9 cellular contexts compared by ENCODE assay signal in genomic region chr3:187748050-187748481, GRCh38. TPM values are rescaled to one million over a fixed set of nuclear protein-coding genes. Genes with fewer than 3 reads are reported as not detected.
A peak's percentile ranks its signal among the peaks of the same experiment; 100 is the strongest.
DNase-seq lines count a peak whose midpoint lies in the region; ATAC-seq, FAIRE-seq and TF ChIP-seq lines count a peak whose summit lies in the region.
"Had no signal": no experiment of that assay in that cellular context is flagged by ENCODE, and none has a peak within 500 bp of the region (broad histone marks: within the 10 kb centered on the region; RNA-seq: fewer than 3 reads in every experiment).

No MANE protein-coding gene starts in this region.

- H3K79me2 ChIP-seq in DND-41 (ENCODE audit: insufficient read depth, low read length): peaks cover 43% of the 10 kb centered on the region
- H3K79me2 ChIP-seq in HepG2 (ENCODE audit: insufficient read depth, low read length): peaks cover 36% of the 10 kb centered on the region

- FAIRE-seq in HepG2 (lab: Jason Lieb, UNC): no peak

- WGBS in HepG2 (ENCODE audit: low lambda C conversion rate): 8% methylated on average over 2 of the region's 2 CpGs

- no peak for TF ChIP-seq POLR2A in HepG2 (IDR thresholded peaks at IDR 0.05; ENCODE audit: insufficient read depth in 1 of 2, low read depth in 2 of 2, low read length in 2 of 2)

- H3K4me3 ChIP-seq in DND-41 (ENCODE audit: low read depth in 1 of 2, low read length in 2 of 2) (no peak overlapping the region), HepG2 (replicated peaks in 1 of 3; ENCODE audit: insufficient read depth in 1 of 3, low read depth in 2 of 3, low read length in 3 of 3) (no peak overlapping the region)

- DNase-seq in DND-41: peak; percentile 96
- DNase-seq in NCI-H226: peak; percentile 62
- DNase-seq in activated CD4-positive, alpha-beta T cell treated with anti-CD3 and anti-CD28 coated beads for 1 hour: peak; percentile 82
- peak; percentile 81 for DNase-seq in cerebellum (ENCODE audit: low spot score)
- DNase-seq in HepG2 (ENCODE audit: low spot score): peak; percentile 82
- DNase-seq in stimulated activated CD4-positive, alpha-beta T cell treated with anti-CD3 and anti-CD28 coated beads, Interleukin-4, amount 100 ng/mL, for 48 hours (ENCODE audit: low read depth in 2 of 2): peak; percentile 89 to 93
- DNase-seq in NCI-H146 treated with DMSO at 0.1 percent for 48 hours (lab: John Stamatoyannopoulos, UW; ENCODE audit: unreplicated experiment): no peak

- TF ChIP-seq RAD21 in HepG2 (CRISPR knock-in tag; IDR thresholded peaks at IDR 0.05): peak; percentile 90

- H3K27ac ChIP-seq in DND-41 (ENCODE audit: low read length): peak overlapping the region; percentile 99
- H3K27ac ChIP-seq in HepG2 (ENCODE audit: extremely low read length, insufficient read depth, low read length): no peak overlapping the region

- in situ Hi-C loops in HepG2 (cut with HindIII; ENCODE audit: extremely low pct_ligation_motif_present, low pct_unique_long_range_greater_than_20kb): loop anchor here (10.0 to 25.0 kb wide), 6 partner anchors 257 to 1397 kb away; no protein-coding TSS in a partner anchor

- H2AFZ ChIP-seq in DND-41 (ENCODE audit: low read depth, low read length) (no peak overlapping the region), HepG2 (ENCODE audit: low read length) (no peak overlapping the region)

- intact Hi-C loops in HepG2 (cut with micrococcal nuclease; ENCODE audit: unreplicated experiment): loop anchor here (5.0 to 10.0 kb wide), 3 partner anchors 234 to 1297 kb away; no protein-coding TSS in a partner anchor

- H3K9ac ChIP-seq in DND-41 (ENCODE audit: low read depth, low read length) (peak overlapping the region; percentile 99), HepG2 (ENCODE audit: insufficient read depth, low read depth, low read length) (no peak overlapping the region)

- CTCF ChIA-PET in HepG2 (lab: Yijun Ruan, JAX; ENCODE audit: low intra/inter-chr PET ratio, low total read pairs): no interaction called here

- H3K4me1 ChIP-seq in DND-41 (ENCODE audit: insufficient read depth, low read length): peaks cover 53% of the 10 kb centered on the region
- H3K4me1 ChIP-seq in HepG2 (ENCODE audit: insufficient read depth, low read length): peaks cover 51% of the 10 kb centered on the region

- TF ChIP-seq CTCF in DND-41 (IDR thresholded peaks at IDR 0.05; ENCODE audit: borderline replicate concordance, extremely low read depth, low read length, poor library complexity, severe bottlenecking) (peak; percentile 99), HepG2 (CRISPR knock-in tag; IDR thresholded peaks at IDR 0.05) (peak; percentile 92)

- H4K20me1 ChIP-seq in DND-41 (ENCODE audit: insufficient read depth, low read length): no peaks in the 10 kb centered on the region
- H4K20me1 ChIP-seq in HepG2 (ENCODE audit: insufficient read depth, low read length): peaks cover 12% of the 10 kb centered on the region; the same call in 1 of the 2 replicates

- H3K9me3 ChIP-seq in DND-41 (ENCODE audit: insufficient read depth, low read length, severe bottlenecking) (no peaks in the 10 kb centered on the region), HepG2 (ENCODE audit: low read length) (no peaks in the 10 kb centered on the region)

- no peaks in the 10 kb centered on the region; the same call in 1 of the 2 replicates for H3K36me3 ChIP-seq in DND-41 (ENCODE audit: insufficient read depth, low read length)
- H3K36me3 ChIP-seq in HepG2 (replicated peaks in 1 of 2; ENCODE audit: control insufficient read depth in 1 of 2, insufficient read depth in 2 of 2, low read length in 2 of 2): no peaks in the 10 kb centered on the region

- H3K27me3 ChIP-seq in DND-41 (ENCODE audit: insufficient read depth, low read length, poor library complexity) (no peaks in the 10 kb centered on the region), HepG2 (ENCODE audit: control insufficient read depth in 1 of 2, insufficient read depth in 2 of 2, low read length in 2 of 2) (peaks cover 0 to 5% of the 10 kb centered on the region in 2 experiments; a peak in 1 of 5 replicates)

- peak in 1 of 2 experiments; percentile 75; a peak in 2 of 4 replicates for TF ChIP-seq EP300 in HepG2 (IDR thresholded peaks at IDR 0.05; ENCODE audit: low read depth in 2 of 2, low read length in 2 of 2)
- TF ChIP-seq EP300 in HepG2 (CRISPR knock-in tag; IDR thresholded peaks at IDR 0.05; ENCODE audit: borderline replicate concordance): no peak

- POLR2A ChIA-PET in HepG2 (lab: Yijun Ruan, JAX): interaction anchor here (0.6 to 3.6 kb wide), 11 partner anchors 142 to 998 kb away, joined by 3 to 64 read pairs (median 4); no protein-coding TSS in a partner anchor

- H3K4me2 ChIP-seq in DND-41 (ENCODE audit: insufficient read depth, low read length) (peak overlapping the region; percentile 61), HepG2 (ENCODE audit: low read depth, low read length) (peak overlapping the region; percentile 83)

- BruUV-seq in HepG2 (replicated peaks; lab: Mats Ljungman, UMichigan): no TSS peak

- peak; percentile 62 for ATAC-seq in DND-41 (ENCODE audit: insufficient read depth, low read depth)
- peak; percentile 50 for ATAC-seq in HG02798 (IDR thresholded peaks at IDR 0.05; ENCODE audit: poor library complexity, unreplicated experiment)
- ATAC-seq in HepG2: peak; percentile 35

TF ChIP-seq in HepG2, 621 proteins besides CTCF, POLR2A, EP300 and RAD21 (continues in another document):
- TF ChIP-seq ZNF235 (CRISPR knock-in tag; IDR thresholded peaks at IDR 0.05; ENCODE audit: borderline replicate concordance): no peak
- TF ChIP-seq ZNF644 (CRISPR knock-in tag; IDR thresholded peaks at IDR 0.05; ENCODE audit: low read depth): no peak
- TF ChIP-seq AHR (CRISPR knock-in tag; IDR thresholded peaks at IDR 0.05): no peak
- no peak for TF ChIP-seq MYNN (CRISPR knock-in tag; IDR thresholded peaks at IDR 0.05; ENCODE audit: low read depth)

RNA-seq across cellular contexts. Expression of gene BCL6, which starts 2.8 kb away (rescaled TPM):
- total RNA-seq in cerebellum (6.6 TPM), HepG2 (2016; rRNA removed; fragmentation: Illumina TruSeq; extraction: Trizol) (20.3 and 21.2 TPM in 2 replicates)
- total RNA-seq in HepG2 (2016; cell fraction: cytosol; rRNA removed; fragmentation: Illumina TruSeq; extraction: Trizol; ENCODE audit: low read depth): 5.3 and 5.8 TPM in 2 replicates
- 12.4 and 21.0 TPM in 2 replicates for total RNA-seq in HepG2 (2016; cell fraction: insoluble cytoplasmic fraction; rRNA removed; fragmentation: Illumina TruSeq; extraction: Trizol)
- total RNA-seq in HepG2 (2016; cell fraction: membrane; rRNA removed; fragmentation: Illumina TruSeq; extraction: Trizol): 8.3 and 11.0 TPM in 2 replicates
- 25.9 and 29.9 TPM in 2 replicates for total RNA-seq in HepG2 (2016; cell fraction: nucleus; rRNA removed; fragmentation: Illumina TruSeq; extraction: Trizol)
- polyA plus RNA-seq in HepG2 (2011; rRNA removed): 53.7 and 67.5 TPM in 2 replicates
- polyA plus RNA-seq in HepG2 (2011; cell fraction: cytosol; rRNA removed): 18.9 and 19.0 TPM in 2 replicates
- polyA plus RNA-seq in HepG2 (2011; cell fraction: nucleus; rRNA removed): 286 and 355 TPM in 2 replicates
- 95.9 and 236 TPM in 2 replicates for polyA plus RNA-seq in HepG2 (2012)
- 1.1 and 1.4 TPM in 2 replicates for polyA plus RNA-seq in HepG2 (2016; cell fraction: cytosol; fragmentation: Illumina TruSeq; extraction: Trizol; ENCODE audit: low read depth)
- 19.4 and 26.5 TPM in 2 replicates for polyA plus RNA-seq in HepG2 (2016; cell fraction: insoluble cytoplasmic fraction; fragmentation: Illumina TruSeq; extraction: Trizol; ENCODE audit: low read depth)
- polyA plus RNA-seq in HepG2 (2016; cell fraction: membrane; fragmentation: Illumina TruSeq; extraction: Trizol; ENCODE audit: low read depth): 3.5 and 4.8 TPM in 2 replicates
- 95.1 and 111 TPM in 2 replicates for polyA plus RNA-seq in HepG2 (2016; cell fraction: nucleus; fragmentation: Illumina TruSeq; extraction: Trizol; ENCODE audit: insufficient read depth, low read depth)
- polyA minus RNA-seq in HepG2 (2011; rRNA and poly(A)+ RNA removed; ENCODE audit: low replicate concordance): 16.4 and 68.3 TPM in 2 replicates
- 22.3 and 35.5 TPM in 2 replicates for polyA minus RNA-seq in HepG2 (2011; cell fraction: cytosol; rRNA and poly(A)+ RNA removed)
- polyA minus RNA-seq in HepG2 (2011; cell fraction: nucleus; rRNA and poly(A)+ RNA removed): 81.2 and 114 TPM in 2 replicates

RNA-seq across cellular contexts. Expression of gene RTP2, which starts 45.7 kb away (rescaled TPM):
- total RNA-seq in cerebellum: not detected
- not detected in 2 replicates for total RNA-seq in HepG2 (2016; rRNA removed; fragmentation: Illumina TruSeq; extraction: Trizol)
- not detected in 2 replicates for total RNA-seq in HepG2 (2016; cell fraction: cytosol; rRNA removed; fragmentation: Illumina TruSeq; extraction: Trizol; ENCODE audit: low read depth)
- total RNA-seq in HepG2 (2016; cell fraction: insoluble cytoplasmic fraction; rRNA removed; fragmentation: Illumina TruSeq; extraction: Trizol): not detected in 2 replicates
- not detected in 2 replicates for total RNA-seq in HepG2 (2016; cell fraction: membrane; rRNA removed; fragmentation: Illumina TruSeq; extraction: Trizol)
- total RNA-seq in HepG2 (2016; cell fraction: nucleus; rRNA removed; fragmentation: Illumina TruSeq; extraction: Trizol): not detected in 2 replicates
- not detected in 2 replicates for polyA plus RNA-seq in HepG2 (2011; rRNA removed)
- not detected in 2 replicates for polyA plus RNA-seq in HepG2 (2011; cell fraction: cytosol; rRNA removed)
- polyA plus RNA-seq in HepG2 (2011; cell fraction: nucleus; rRNA removed): not detected in 2 replicates
- not detected in 2 replicates for polyA plus RNA-seq in HepG2 (2012)
- polyA plus RNA-seq in HepG2 (2016; cell fraction: cytosol; fragmentation: Illumina TruSeq; extraction: Trizol; ENCODE audit: low read depth): not detected in 2 replicates
- not detected in 2 replicates for polyA plus RNA-seq in HepG2 (2016; cell fraction: insoluble cytoplasmic fraction; fragmentation: Illumina TruSeq; extraction: Trizol; ENCODE audit: low read depth)
- polyA plus RNA-seq in HepG2 (2016; cell fraction: membrane; fragmentation: Illumina TruSeq; extraction: Trizol; ENCODE audit: low read depth): not detected in 2 replicates
- not detected in 2 replicates for polyA plus RNA-seq in HepG2 (2016; cell fraction: nucleus; fragmentation: Illumina TruSeq; extraction: Trizol; ENCODE audit: insufficient read depth, low read depth)
- polyA minus RNA-seq in HepG2 (2011; rRNA and poly(A)+ RNA removed; ENCODE audit: low replicate concordance): 0.19 TPM in 1 of 2 replicates, not detected in the other
- not detected in 2 replicates for polyA minus RNA-seq in HepG2 (2011; cell fraction: cytosol; rRNA and poly(A)+ RNA removed)
- not detected in 2 replicates for polyA minus RNA-seq in HepG2 (2011; cell fraction: nucleus; rRNA and poly(A)+ RNA removed)
- polyA plus RNA-seq: esophagus had no signal
